Comparison of ENCODE assay signal across 26 cellular contexts in the genomic region with DNA sequence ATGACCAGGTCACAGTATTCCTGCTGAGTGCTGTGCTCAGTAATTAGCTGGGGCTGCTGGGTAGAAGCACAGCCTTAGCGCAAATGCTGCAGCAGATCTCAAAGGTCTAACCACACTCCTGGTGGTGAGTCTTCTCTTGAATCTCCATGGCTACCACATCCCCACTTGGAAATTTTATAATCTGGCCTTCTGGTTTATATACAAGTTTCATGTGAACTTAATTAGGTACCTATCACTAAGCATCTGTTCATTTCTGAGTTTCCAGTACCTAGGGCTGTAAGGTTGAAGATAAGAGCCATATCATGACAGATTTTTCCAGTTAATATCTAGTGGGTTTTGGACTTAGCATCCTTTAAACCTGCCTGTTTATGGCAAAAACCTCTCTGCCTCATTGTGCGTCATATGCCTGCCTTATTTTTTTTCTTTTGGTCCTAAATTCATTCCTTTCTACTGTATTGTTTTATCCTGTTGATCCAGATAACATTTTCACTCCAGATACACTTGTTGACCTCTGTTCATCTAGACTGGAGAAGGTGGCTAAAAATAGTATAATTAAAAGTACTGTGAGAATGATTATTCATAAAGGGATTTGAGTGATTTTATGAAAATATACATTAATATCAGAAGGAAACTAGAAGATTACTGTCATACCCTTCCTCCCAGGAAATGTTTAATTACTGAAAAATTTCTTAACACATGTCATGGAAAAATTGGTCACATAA.
DNase-seq lines count a peak whose midpoint lies in the region; TF ChIP-seq lines count a peak whose summit lies in the region.
"Had no signal": no experiment of that assay in that cellular context is flagged by ENCODE, and none has a peak within 500 bp of the region (broad histone marks: within the 10 kb centered on the region; RNA-seq: fewer than 3 reads in every experiment).

No MANE protein-coding gene starts in this region.

- H3K27me3 Mint-ChIP-seq in activated T-cell treated with anti-CD3 and anti-CD28 coated beads, Interleukin-2, amount 50 U/mL, for 24 hours: no peaks in the 10 kb centered on the region
- no peaks in the 10 kb centered on the region for H3K27me3 Mint-ChIP-seq in HFFc6 (ENCODE audit: insufficient read depth)
- no peaks in the 10 kb centered on the region for H3K27me3 Mint-ChIP-seq in activated T-helper 2 cell treated with anti-CD3 and anti-CD28 coated beads, Interferon-gamma antibody, Interleukin-2, Interleukin-4, amounts not matched to agents 10 μg/mL and 5 μg/mL and 100 μg/mL, durations not matched to agents 14 hours and 24 hours and 36 hours (ENCODE audit: low read depth)
- H3K27me3 Mint-ChIP-seq: type B pancreatic cell had no signal

- H3K4me3 Mint-ChIP-seq in activated T-cell treated with anti-CD3 and anti-CD28 coated beads, Interleukin-2, amount 50 U/mL, for 24 hours: peak overlapping the region; percentile 13
- H3K4me3 Mint-ChIP-seq in HFFc6: no peak overlapping the region
- no peak overlapping the region for H3K4me3 Mint-ChIP-seq in activated T-helper 2 cell treated with anti-CD3 and anti-CD28 coated beads, Interferon-gamma antibody, Interleukin-2, Interleukin-4, amounts not matched to agents 10 μg/mL and 5 μg/mL and 100 μg/mL, durations not matched to agents 14 hours and 24 hours and 36 hours (ENCODE audit: low read depth)
- H3K4me3 Mint-ChIP-seq: natural killer cell; T-helper 1 cell treated with Interleukin-12 subunit alpha and Interleukin-12 subunit beta and Interleukin-4 antibody, amounts not matched to agents 30 μg/mL and 1 μg/mL, for 36 hours; type B pancreatic cell had no signal

- H3K9me3 Mint-ChIP-seq in activated T-cell treated with anti-CD3 and anti-CD28 coated beads, Interleukin-2, amount 50 U/mL, for 24 hours: peaks cover 5% of the 10 kb centered on the region
- H3K9me3 Mint-ChIP-seq in HFFc6: peaks cover 8% of the 10 kb centered on the region
- peaks cover 4% of the 10 kb centered on the region for H3K9me3 Mint-ChIP-seq in activated T-helper 2 cell treated with anti-CD3 and anti-CD28 coated beads, Interferon-gamma antibody, Interleukin-2, Interleukin-4, amounts not matched to agents 10 μg/mL and 5 μg/mL and 100 μg/mL, durations not matched to agents 14 hours and 24 hours and 36 hours
- H3K9me3 Mint-ChIP-seq: T-helper 1 cell treated with Interleukin-12 subunit alpha and Interleukin-12 subunit beta and Interleukin-4 antibody, amounts not matched to agents 30 μg/mL and 1 μg/mL, for 36 hours; type B pancreatic cell had no signal

- H3K9me3 ChIP-seq in skeletal muscle satellite cell (replicated peaks; ENCODE audit: low read length): no peaks in the 10 kb centered on the region
- H3K9me3 ChIP-seq: Caco-2, lower lobe of right lung, SJSA1 had no signal

- peak overlapping the region; percentile 99 for H3K27ac Mint-ChIP-seq in activated T-cell treated with anti-CD3 and anti-CD28 coated beads, Interleukin-2, amount 50 U/mL, for 24 hours
- peak overlapping the region; percentile 78 for H3K27ac Mint-ChIP-seq in HFFc6
- peak overlapping the region; percentile 93 for H3K27ac Mint-ChIP-seq in activated T-helper 2 cell treated with anti-CD3 and anti-CD28 coated beads, Interferon-gamma antibody, Interleukin-2, Interleukin-4, amounts not matched to agents 10 μg/mL and 5 μg/mL and 100 μg/mL, durations not matched to agents 14 hours and 24 hours and 36 hours
- H3K27ac Mint-ChIP-seq: natural killer cell; T-helper 1 cell treated with Interleukin-12 subunit alpha and Interleukin-12 subunit beta and Interleukin-4 antibody, amounts not matched to agents 30 μg/mL and 1 μg/mL, for 36 hours; type B pancreatic cell had no signal

- H3K36me3 ChIP-seq in skeletal muscle satellite cell (ENCODE audit: insufficient read depth, low read length): no peaks in the 10 kb centered on the region
- H3K36me3 ChIP-seq: lower lobe of right lung, SJSA1 had no signal

- peaks cover 33% of the 10 kb centered on the region for H3K4me1 ChIP-seq in skeletal muscle satellite cell (ENCODE audit: control insufficient read depth, insufficient read depth, low read length)
- H3K4me1 ChIP-seq: Caco-2, lower lobe of right lung, SJSA1 had no signal

- no peak overlapping the region for H3K4me3 ChIP-seq in skeletal muscle satellite cell (ENCODE audit: low read length)
- H3K4me3 ChIP-seq: lower lobe of right lung, SJSA1 had no signal

- DNase-seq in activated T-cell treated with anti-CD3 and anti-CD28 coated beads, Interleukin-2, amount 50 U/mL, for 24 hours: no peak
- no peak for DNase-seq in activated T-cell treated with anti-CD3 and anti-CD28 coated beads, Interleukin-2, amount 50 U/mL, for 1 hour
- DNase-seq in HFFc6 (no peak), HPDE6-E6E7 (ENCODE audit: extremely low spot score) (no peak), kidney tubule cell (ENCODE audit: low spot score) (no peak), T-helper 1 cell (no peak)
- DNase-seq in activated T-helper 2 cell treated with anti-CD3 and anti-CD28 coated beads, Interferon-gamma antibody, Interleukin-2, Interleukin-4, amounts not matched to agents 10 μg/mL and 5 μg/mL and 100 μg/mL, durations not matched to agents 14 hours and 24 hours and 36 hours (ENCODE audit: low spot score): no peak
- DNase-seq: activated gamma-delta T cell, amniotic stem cell, C1 segment of cervical spinal cord, Caco-2, DMS79 treated with DMSO at 0.1 percent for 48 hours, kidney, lower lobe of right lung, natural killer cell, NCI-H1436, NCI-H82, occipital lobe, RPMI8226, small intestine, substantia nigra had no signal

- H3K9ac ChIP-seq in skeletal muscle satellite cell (ENCODE audit: low read depth, low read length): peak overlapping the region; percentile 12
- H3K9ac ChIP-seq: KMS-11 had no signal

- peaks cover 4% of the 10 kb centered on the region for H3K36me3 Mint-ChIP-seq in activated T-cell treated with anti-CD3 and anti-CD28 coated beads, Interleukin-2, amount 50 U/mL, for 24 hours (ENCODE audit: low read depth)
- H3K36me3 Mint-ChIP-seq in HFFc6 (ENCODE audit: low read depth): peaks cover 15% of the 10 kb centered on the region
- peaks cover 57% of the 10 kb centered on the region for H3K36me3 Mint-ChIP-seq in activated T-helper 2 cell treated with anti-CD3 and anti-CD28 coated beads, Interferon-gamma antibody, Interleukin-2, Interleukin-4, amounts not matched to agents 10 μg/mL and 5 μg/mL and 100 μg/mL, durations not matched to agents 14 hours and 24 hours and 36 hours (ENCODE audit: low read depth)
- H3K36me3 Mint-ChIP-seq: natural killer cell, type B pancreatic cell had no signal

- no peak for TF ChIP-seq CTCF in HFFc6 (IDR thresholded peaks at IDR 0.05)

- no peaks in the 10 kb centered on the region for H3K27me3 ChIP-seq in skeletal muscle satellite cell (ENCODE audit: control insufficient read depth, insufficient read depth, low read length)
- H3K27me3 ChIP-seq: SJSA1 had no signal

- intact Hi-C loops in activated T-helper 2 cell treated with anti-CD3 and anti-CD28 coated beads, Interferon-gamma antibody, Interleukin-2, Interleukin-4, amounts not matched to agents 10 μg/mL and 5 μg/mL and 100 μg/mL, durations not matched to agents 14 hours and 24 hours and 36 hours (cut with micrococcal nuclease): loop anchor here (1.0 to 10.0 kb wide), 10 partner anchors 9 to 823 kb away; partner anchors contain the start of gene SOS1

- H3K4me1 Mint-ChIP-seq in activated T-cell treated with anti-CD3 and anti-CD28 coated beads, Interleukin-2, amount 50 U/mL, for 24 hours (ENCODE audit: low read depth): peaks cover 48% of the 10 kb centered on the region
- peaks cover 65% of the 10 kb centered on the region for H3K4me1 Mint-ChIP-seq in HFFc6 (ENCODE audit: low read depth)
- peaks cover 52% of the 10 kb centered on the region for H3K4me1 Mint-ChIP-seq in activated T-helper 2 cell treated with anti-CD3 and anti-CD28 coated beads, Interferon-gamma antibody, Interleukin-2, Interleukin-4, amounts not matched to agents 10 μg/mL and 5 μg/mL and 100 μg/mL, durations not matched to agents 14 hours and 24 hours and 36 hours (ENCODE audit: low read depth)
- H3K4me1 Mint-ChIP-seq: natural killer cell had no signal

- H3K4me2 ChIP-seq in skeletal muscle satellite cell (ENCODE audit: low read length): peak overlapping the region; percentile 10
- H3K4me2 ChIP-seq: KMS-11 had no signal
